ENCODE assay signal across 1 cellular context in the genomic region with DNA sequence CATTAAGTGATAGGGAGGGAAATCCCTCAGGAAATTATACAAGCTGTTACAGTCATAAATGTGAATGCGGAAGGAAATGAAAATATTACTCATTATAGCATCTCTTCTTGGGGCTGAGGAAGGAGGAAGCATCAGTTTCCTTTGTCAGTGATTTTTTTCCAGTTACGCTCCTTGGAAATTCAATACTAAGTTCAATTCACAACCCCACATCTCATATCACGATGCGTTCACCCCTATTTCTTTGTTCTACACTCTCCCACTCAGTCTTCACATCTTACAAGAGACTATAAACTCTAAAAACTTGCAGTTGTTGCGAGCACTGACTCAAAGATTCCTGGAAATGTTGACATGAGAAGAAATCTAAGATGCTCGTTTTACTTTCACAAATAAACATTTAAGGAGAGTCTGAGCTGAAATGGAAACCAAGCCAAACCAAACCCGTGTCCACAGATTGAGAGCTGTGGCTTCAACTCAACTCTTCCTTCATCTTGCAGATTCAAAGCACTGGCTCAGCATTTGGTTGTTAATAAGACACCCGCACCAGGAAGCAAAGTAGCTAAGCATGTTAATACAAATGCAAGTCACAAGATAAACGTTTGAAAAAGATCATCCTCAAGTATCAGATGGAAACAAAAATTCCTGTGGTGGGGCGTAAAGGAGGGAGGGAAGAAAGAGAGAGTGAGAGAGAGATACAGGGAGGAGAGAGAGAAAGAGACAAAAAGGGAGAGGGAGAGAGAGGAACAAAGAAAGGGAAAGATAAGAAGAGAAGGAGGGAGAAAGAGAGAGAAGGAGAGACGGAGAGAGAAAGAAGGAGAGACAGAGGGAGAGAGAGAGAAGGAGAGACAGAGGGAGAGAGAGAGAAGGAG.
TF ChIP-seq lines count a peak whose summit lies in the region.

No MANE protein-coding gene starts in this region.

TF ChIP-seq in K562, 482 proteins besides CTCF, POLR2A, EP300 and RAD21 (continued from another document):
- TF ChIP-seq SLC30A9 (CRISPR knock-in tag; IDR thresholded peaks at IDR 0.05) (no peak), SMC3 (conservative IDR thresholded peaks at IDR 0.05; ENCODE audit: insufficient read depth, low read depth, low read length) (no peak), TAL1 (IDR thresholded peaks at IDR 0.05) (no peak), TFE3 (CRISPR knock-in tag; IDR thresholded peaks at IDR 0.05) (no peak), THAP7 (CRISPR knock-in tag; IDR thresholded peaks at IDR 0.05) (no peak), KLF10 (CRISPR knock-in tag; IDR thresholded peaks at IDR 0.05) (no peak)
